Comparison of ENCODE assay signal across 1 cellular context in the genomic region with DNA sequence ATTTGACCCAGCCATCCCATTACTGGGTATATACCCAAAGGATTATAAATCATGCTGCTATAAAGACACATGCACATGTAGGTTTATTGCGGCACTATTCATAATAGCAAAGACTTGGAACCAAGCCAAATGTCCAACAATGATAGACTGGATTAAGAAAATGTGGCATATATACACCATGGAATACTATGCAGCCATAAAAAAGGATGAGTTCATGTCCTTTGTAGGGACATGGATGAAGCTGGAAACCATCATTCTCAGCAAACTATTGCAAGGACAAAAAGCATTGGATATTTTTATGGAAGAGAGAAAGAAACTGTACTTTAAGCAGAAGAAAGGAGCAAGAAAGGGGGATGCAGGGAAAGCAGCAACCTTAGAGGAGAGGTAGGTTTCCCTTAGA. TPM values are rescaled to one million over a fixed set of nuclear protein-coding genes. Genes with fewer than 3 reads are reported as not detected.
"Had no signal": no experiment of that assay in that cellular context is flagged by ENCODE, and none has a peak within 500 bp of the region (broad histone marks: within the 10 kb centered on the region; RNA-seq: fewer than 3 reads in every experiment).

No MANE protein-coding gene starts in this region.

RNA-seq across cellular contexts. Expression of a gene that starts 9.5 kb away (rescaled TPM):
- total RNA-seq: suprapubic skin had no signal
